In genomic region chr2:24228470-24228869, GRCh38 we compare ENCODE assay signal across 7 cellular contexts. TPM values are rescaled to one million over a fixed set of nuclear protein-coding genes. Genes with fewer than 3 reads are reported as not detected.
A peak's percentile ranks its signal among the peaks of the same experiment; 100 is the strongest.
DNase-seq lines count a peak whose midpoint lies in the region; ATAC-seq, FAIRE-seq and TF ChIP-seq lines count a peak whose summit lies in the region.

No MANE protein-coding gene starts in this region.

- FAIRE-seq in GM12892 (lab: Jason Lieb, UNC): peak; percentile 74

- no peak for ATAC-seq in HG02798 (IDR thresholded peaks at IDR 0.05; ENCODE audit: poor library complexity, unreplicated experiment)
- ATAC-seq in GM18861 (IDR thresholded peaks at IDR 0.05; ENCODE audit: unreplicated experiment): no peak
- no peak for ATAC-seq in HG02610 (IDR thresholded peaks at IDR 0.05; ENCODE audit: unreplicated experiment)

- DNase-seq in GM12892 (ENCODE audit: insufficient read length) (no peak), NCI-H2171 (lab: John Stamatoyannopoulos, UW) (peak; percentile 44), cerebellar cortex (ENCODE audit: low spot score) (peak; percentile 20), pons (ENCODE audit: low spot score) (peak; percentile 76)

- no peak for TF ChIP-seq POLR2A in GM12892 (IDR thresholded peaks at IDR 0.05; ENCODE audit: low read depth, low read length)

RNA-seq across cellular contexts. Expression of gene FAM228A, which starts 53.6 kb away (rescaled TPM):
- polyA plus RNA-seq in GM12892 (2012; ENCODE audit: missing spikeins): not detected
